In the genomic region with DNA sequence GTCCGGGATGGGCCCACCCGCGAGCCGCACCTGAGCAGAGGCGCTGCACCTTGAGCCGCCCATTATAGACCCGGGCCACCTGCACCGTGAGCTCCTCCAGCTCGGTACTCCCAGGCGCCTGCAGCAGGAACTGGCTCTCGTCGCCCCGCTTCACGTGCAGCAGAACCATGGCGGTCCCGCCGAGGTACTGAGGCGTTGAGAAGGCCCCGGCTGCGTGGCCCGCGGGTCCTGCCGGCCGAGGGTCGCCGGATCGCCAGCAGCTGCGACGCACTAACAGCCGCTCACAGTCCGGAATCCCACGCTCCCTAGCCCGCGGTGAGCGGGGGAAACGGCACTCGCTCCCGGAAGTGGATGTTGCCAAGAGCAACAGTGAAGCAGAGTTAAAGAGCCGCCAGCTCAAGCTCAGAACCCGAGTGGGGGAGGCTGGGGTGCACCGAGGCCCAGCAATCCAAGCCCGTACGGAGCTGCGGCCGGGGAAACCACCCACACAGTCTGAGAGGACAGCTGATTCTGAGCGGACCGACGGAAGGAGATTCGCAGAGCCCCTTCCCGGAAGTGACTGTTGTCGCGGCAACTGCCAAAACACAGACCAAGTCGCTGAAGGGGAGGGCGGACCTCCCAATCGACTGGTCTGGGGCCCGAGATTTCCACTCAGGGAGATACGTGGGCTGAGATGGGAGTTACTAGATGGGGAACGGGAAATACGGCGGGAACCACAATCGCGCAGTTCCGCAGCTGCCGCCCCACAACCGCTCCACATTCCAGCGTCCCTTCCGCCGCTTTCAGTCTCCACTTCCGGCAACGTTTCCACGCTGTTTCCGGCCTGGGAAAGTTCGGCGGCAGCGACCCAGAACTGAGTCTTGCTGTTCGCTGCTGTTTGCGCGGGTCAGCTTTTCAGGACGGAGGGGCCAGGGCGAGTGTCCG, we compare ENCODE assay signal across 1 cellular context.
TF ChIP-seq lines count a peak whose summit lies in the region.

A gene with protein sequence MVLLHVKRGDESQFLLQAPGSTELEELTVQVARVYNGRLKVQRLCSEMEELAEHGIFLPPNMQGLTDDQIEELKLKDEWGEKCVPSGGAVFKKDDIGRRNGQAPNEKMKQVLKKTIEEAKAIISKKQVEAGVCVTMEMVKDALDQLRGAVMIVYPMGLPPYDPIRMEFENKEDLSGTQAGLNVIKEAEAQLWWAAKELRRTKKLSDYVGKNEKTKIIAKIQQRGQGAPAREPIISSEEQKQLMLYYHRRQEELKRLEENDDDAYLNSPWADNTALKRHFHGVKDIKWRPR (minus strand): TSS at position 303 of the 924 bp plus-strand sequence. CDS start 134 bp downstream, at position 169.

TF ChIP-seq in HepG2, 621 proteins besides CTCF, POLR2A, EP300 and RAD21 (continued from another document and continues in another):
- no peak for TF ChIP-seq ZNF678 (CRISPR knock-in tag; IDR thresholded peaks at IDR 0.05)
- peak; percentile 86; the same call in 1 of the 2 replicates for TF ChIP-seq ZNF224 (CRISPR knock-in tag; IDR thresholded peaks at IDR 0.05)
- peak; percentile 98 for TF ChIP-seq GABPB1 (CRISPR knock-in tag; IDR thresholded peaks at IDR 0.05)
- TF ChIP-seq, protein P1, sequence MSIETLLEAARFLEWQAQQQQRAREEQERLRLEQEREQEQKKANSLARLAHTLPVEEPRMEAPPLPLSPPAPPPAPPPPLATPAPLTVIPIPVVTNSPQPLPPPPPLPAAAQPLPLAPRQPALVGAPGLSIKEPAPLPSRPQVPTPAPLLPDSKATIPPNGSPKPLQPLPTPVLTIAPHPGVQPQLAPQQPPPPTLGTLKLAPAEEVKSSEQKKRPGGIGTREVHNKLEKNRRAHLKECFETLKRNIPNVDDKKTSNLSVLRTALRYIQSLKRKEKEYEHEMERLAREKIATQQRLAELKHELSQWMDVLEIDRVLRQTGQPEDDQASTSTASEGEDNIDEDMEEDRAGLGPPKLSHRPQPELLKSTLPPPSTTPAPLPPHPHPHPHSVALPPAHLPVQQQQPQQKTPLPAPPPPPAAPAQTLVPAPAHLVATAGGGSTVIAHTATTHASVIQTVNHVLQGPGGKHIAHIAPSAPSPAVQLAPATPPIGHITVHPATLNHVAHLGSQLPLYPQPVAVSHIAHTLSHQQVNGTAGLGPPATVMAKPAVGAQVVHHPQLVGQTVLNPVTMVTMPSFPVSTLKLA (IDR thresholded peaks at IDR 0.05), result peak; percentile 52; the same call in 1 of the 2 replicates
- TF ChIP-seq RFX3 (CRISPR knock-in tag; IDR thresholded peaks at IDR 0.05), result peak; percentile 92
- TF ChIP-seq, protein P2, sequence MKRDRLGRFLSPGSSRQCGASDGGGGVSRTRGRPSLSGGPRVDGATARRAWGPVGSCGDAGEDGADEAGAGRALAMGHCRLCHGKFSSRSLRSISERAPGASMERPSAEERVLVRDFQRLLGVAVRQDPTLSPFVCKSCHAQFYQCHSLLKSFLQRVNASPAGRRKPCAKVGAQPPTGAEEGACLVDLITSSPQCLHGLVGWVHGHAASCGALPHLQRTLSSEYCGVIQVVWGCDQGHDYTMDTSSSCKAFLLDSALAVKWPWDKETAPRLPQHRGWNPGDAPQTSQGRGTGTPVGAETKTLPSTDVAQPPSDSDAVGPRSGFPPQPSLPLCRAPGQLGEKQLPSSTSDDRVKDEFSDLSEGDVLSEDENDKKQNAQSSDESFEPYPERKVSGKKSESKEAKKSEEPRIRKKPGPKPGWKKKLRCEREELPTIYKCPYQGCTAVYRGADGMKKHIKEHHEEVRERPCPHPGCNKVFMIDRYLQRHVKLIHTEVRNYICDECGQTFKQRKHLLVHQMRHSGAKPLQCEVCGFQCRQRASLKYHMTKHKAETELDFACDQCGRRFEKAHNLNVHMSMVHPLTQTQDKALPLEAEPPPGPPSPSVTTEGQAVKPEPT (CRISPR knock-in tag; IDR thresholded peaks at IDR 0.05; ENCODE audit: low read depth), result peak; percentile 17; the same call in 1 of the 2 replicates
- peak; percentile 75 for TF ChIP-seq POGZ (CRISPR knock-in tag; IDR thresholded peaks at IDR 0.05)
- TF ChIP-seq KAT7 (CRISPR knock-in tag; IDR thresholded peaks at IDR 0.05; ENCODE audit: borderline replicate concordance), result peak; percentile 72; the same call in 1 of the 2 replicates
- TF ChIP-seq, protein P3, sequence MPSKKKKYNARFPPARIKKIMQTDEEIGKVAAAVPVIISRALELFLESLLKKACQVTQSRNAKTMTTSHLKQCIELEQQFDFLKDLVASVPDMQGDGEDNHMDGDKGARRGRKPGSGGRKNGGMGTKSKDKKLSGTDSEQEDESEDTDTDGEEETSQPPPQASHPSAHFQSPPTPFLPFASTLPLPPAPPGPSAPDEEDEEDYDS (CRISPR knock-in tag; IDR thresholded peaks at IDR 0.05), result no peak; the same call in 1 of the 2 replicates
- TF ChIP-seq ZNF331 (CRISPR knock-in tag; IDR thresholded peaks at IDR 0.05), result no peak; the same call in 1 of the 2 replicates
- TF ChIP-seq, protein P4, sequence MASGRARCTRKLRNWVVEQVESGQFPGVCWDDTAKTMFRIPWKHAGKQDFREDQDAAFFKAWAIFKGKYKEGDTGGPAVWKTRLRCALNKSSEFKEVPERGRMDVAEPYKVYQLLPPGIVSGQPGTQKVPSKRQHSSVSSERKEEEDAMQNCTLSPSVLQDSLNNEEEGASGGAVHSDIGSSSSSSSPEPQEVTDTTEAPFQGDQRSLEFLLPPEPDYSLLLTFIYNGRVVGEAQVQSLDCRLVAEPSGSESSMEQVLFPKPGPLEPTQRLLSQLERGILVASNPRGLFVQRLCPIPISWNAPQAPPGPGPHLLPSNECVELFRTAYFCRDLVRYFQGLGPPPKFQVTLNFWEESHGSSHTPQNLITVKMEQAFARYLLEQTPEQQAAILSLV (CRISPR knock-in tag; IDR thresholded peaks at IDR 0.05; ENCODE audit: borderline replicate concordance), result no peak; the same call in none of the 2 replicates
- TF ChIP-seq, protein P5, sequence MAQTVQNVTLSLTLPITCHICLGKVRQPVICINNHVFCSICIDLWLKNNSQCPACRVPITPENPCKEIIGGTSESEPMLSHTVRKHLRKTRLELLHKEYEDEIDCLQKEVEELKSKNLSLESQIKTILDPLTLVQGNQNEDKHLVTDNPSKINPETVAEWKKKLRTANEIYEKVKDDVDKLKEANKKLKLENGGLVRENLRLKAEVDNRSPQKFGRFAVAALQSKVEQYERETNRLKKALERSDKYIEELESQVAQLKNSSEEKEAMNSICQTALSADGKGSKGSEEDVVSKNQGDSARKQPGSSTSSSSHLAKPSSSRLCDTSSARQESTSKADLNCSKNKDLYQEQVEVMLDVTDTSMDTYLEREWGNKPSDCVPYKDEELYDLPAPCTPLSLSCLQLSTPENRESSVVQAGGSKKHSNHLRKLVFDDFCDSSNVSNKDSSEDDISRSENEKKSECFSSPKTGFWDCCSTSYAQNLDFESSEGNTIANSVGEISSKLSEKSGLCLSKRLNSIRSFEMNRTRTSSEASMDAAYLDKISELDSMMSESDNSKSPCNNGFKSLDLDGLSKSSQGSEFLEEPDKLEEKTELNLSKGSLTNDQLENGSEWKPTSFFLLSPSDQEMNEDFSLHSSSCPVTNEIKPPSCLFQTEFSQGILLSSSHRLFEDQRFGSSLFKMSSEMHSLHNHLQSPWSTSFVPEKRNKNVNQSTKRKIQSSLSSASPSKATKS (CRISPR knock-in tag; IDR thresholded peaks at IDR 0.05), result no peak
- peak; percentile 67; the same call in 1 of the 2 replicates for TF ChIP-seq ZNF546 (CRISPR knock-in tag; conservative IDR thresholded peaks at IDR 0.05)
- peak; percentile 21; the same call in 1 of the 2 replicates for TF ChIP-seq NCOA2 (CRISPR knock-in tag; IDR thresholded peaks at IDR 0.05)
- TF ChIP-seq, protein P6, sequence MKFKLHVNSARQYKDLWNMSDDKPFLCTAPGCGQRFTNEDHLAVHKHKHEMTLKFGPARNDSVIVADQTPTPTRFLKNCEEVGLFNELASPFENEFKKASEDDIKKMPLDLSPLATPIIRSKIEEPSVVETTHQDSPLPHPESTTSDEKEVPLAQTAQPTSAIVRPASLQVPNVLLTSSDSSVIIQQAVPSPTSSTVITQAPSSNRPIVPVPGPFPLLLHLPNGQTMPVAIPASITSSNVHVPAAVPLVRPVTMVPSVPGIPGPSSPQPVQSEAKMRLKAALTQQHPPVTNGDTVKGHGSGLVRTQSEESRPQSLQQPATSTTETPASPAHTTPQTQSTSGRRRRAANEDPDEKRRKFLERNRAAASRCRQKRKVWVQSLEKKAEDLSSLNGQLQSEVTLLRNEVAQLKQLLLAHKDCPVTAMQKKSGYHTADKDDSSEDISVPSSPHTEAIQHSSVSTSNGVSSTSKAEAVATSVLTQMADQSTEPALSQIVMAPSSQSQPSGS (CRISPR knock-in tag; IDR thresholded peaks at IDR 0.05), result peak; percentile 41; the same call in 1 of the 2 replicates
- peak; percentile 84 for TF ChIP-seq HOXA3 (CRISPR knock-in tag; IDR thresholded peaks at IDR 0.05)
- TF ChIP-seq, protein P7, sequence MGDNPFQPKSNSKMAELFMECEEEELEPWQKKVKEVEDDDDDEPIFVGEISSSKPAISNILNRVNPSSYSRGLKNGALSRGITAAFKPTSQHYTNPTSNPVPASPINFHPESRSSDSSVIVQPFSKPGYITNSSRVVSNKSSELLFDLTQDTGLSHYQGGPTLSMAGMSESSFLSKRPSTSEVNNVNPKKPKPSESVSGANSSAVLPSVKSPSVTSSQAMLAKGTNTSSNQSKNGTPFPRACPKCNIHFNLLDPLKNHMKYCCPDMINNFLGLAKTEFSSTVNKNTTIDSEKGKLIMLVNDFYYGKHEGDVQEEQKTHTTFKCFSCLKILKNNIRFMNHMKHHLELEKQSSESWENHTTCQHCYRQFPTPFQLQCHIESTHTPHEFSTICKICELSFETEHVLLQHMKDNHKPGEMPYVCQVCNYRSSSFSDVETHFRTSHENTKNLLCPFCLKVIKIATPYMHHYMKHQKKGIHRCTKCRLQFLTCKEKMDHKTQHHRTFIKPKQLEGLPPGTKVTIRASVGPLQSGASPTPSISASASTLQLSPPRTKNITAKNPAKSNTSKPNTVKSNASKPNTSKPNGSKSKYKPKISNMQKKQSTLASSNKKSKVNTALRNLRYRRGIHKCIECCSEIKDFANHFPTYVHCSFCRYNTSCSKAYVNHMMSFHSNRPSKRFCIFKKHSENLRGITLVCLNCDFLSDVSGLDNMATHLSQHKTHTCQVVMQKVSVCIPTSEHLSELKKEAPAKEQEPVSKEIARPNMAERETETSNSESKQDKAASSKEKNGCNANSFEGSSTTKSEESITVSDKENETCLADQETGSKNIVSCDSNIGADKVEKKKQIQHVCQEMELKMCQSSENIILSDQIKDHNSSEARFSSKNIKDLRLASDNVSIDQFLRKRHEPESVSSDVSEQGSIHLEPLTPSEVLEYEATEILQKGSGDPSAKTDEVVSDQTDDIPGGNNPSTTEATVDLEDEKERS (CRISPR knock-in tag; IDR thresholded peaks at IDR 0.05), result no peak
- no peak for TF ChIP-seq BHLHE40 (IDR thresholded peaks at IDR 0.05; ENCODE audit: low read length)
- no peak for TF ChIP-seq SMYD3 (CRISPR knock-in tag; IDR thresholded peaks at IDR 0.05)
- TF ChIP-seq ZNF576 (CRISPR knock-in tag; IDR thresholded peaks at IDR 0.05), result no peak
- peak; percentile 87 for TF ChIP-seq DMAP1 (CRISPR knock-in tag; IDR thresholded peaks at IDR 0.05)
- TF ChIP-seq ZGPAT (CRISPR knock-in tag; IDR thresholded peaks at IDR 0.05), result peak; percentile 81; the same call in 1 of the 2 replicates
- TF ChIP-seq, protein P8, sequence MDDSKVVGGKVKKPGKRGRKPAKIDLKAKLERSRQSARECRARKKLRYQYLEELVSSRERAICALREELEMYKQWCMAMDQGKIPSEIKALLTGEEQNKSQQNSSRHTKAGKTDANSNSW (CRISPR knock-in tag; IDR thresholded peaks at IDR 0.05; ENCODE audit: borderline replicate concordance), result no peak; the same call in 1 of the 2 replicates
- TF ChIP-seq ZNF567 (CRISPR knock-in tag; IDR thresholded peaks at IDR 0.05; ENCODE audit: borderline replicate concordance), result no peak; the same call in 1 of the 2 replicates
- TF ChIP-seq MIXL1 (CRISPR knock-in tag; IDR thresholded peaks at IDR 0.05), result 0 out of 2 replicates have a peak, but pooled peaks have one; percentile 21
- peak; percentile 63 for TF ChIP-seq ZMYM4 (CRISPR knock-in tag; IDR thresholded peaks at IDR 0.05)
- 0 out of 2 replicates have a peak, but pooled peaks have one; percentile 56 for TF ChIP-seq ZNF296 (CRISPR knock-in tag; conservative IDR thresholded peaks at IDR 0.05)
- peak; percentile 85 for TF ChIP-seq ZNF740 (CRISPR knock-in tag; IDR thresholded peaks at IDR 0.05)
- peak; percentile 36; the same call in 1 of the 2 replicates for TF ChIP-seq FOXA3 (CRISPR knock-in tag; IDR thresholded peaks at IDR 0.05)
- no peak; the same call in none of the 2 replicates for TF ChIP-seq JUNB (CRISPR knock-in tag; IDR thresholded peaks at IDR 0.05; ENCODE audit: borderline replicate concordance)
- peak; percentile 38; the same call in 1 of the 2 replicates for TF ChIP-seq SKIL (CRISPR knock-in tag; IDR thresholded peaks at IDR 0.05; ENCODE audit: borderline replicate concordance)
- TF ChIP-seq ATF7 (IDR thresholded peaks at IDR 0.05), result no peak
- no peak for TF ChIP-seq ATF7 (CRISPR knock-in tag; IDR thresholded peaks at IDR 0.05)
- TF ChIP-seq ZNF644 (CRISPR knock-in tag; IDR thresholded peaks at IDR 0.05; ENCODE audit: low read depth), result no peak
- peak; percentile 79; the same call in 1 of the 2 replicates for TF ChIP-seq REXO4 (CRISPR knock-in tag; IDR thresholded peaks at IDR 0.05; ENCODE audit: borderline replicate concordance)
- no peak for TF ChIP-seq NFE2L1 (CRISPR knock-in tag; IDR thresholded peaks at IDR 0.05; ENCODE audit: borderline replicate concordance)
- no peak for TF ChIP-seq CC2D1A (CRISPR knock-in tag; IDR thresholded peaks at IDR 0.05)
